Comparison of ENCODE assay signal across 16 cellular contexts in the genomic region with DNA sequence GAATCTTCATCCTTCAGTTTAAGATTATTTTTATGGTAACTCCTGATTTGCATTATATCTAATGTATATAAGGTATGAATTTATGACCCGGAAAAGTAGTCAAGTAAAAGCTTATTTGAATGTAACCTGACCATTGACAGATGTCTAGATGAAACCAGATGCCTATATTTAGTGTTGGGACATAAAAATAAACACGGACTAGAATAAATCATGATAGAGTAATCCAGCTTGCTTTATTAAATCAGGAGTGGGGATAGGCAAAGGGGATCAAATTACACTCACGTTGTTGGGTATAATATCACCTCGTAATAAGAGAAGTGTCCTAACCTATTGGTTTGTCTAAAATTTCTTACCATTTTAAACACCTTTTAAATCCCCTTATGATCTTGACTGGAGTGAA.
"Had no signal": no experiment of that assay in that cellular context is flagged by ENCODE, and none has a peak within 500 bp of the region (broad histone marks: within the 10 kb centered on the region; RNA-seq: fewer than 3 reads in every experiment).

No MANE protein-coding gene starts in this region.

- H3K27me3 Mint-ChIP-seq: activated B cell treated with CpG ODN at 0.5 μM for 24 hours; activated CD4-positive, alpha-beta memory T cell treated with anti-CD3 and anti-CD28 coated beads, Interleukin-2, amount 10 ng/mL, durations not matched to agents 7 days and 5 days; activated CD8-positive, alpha-beta memory T cell treated with anti-CD3 and anti-CD28 coated beads, Interleukin-2, amount 10 ng/mL, durations not matched to agents 7 days and 5 days; activated naive CD8-positive, alpha-beta T cell treated with anti-CD3 and anti-CD28 coated beads for 36 hours; activated T-helper 17 cell treated with anti-CD3 and anti-CD28 coated beads, Interleukin-2, amount 50 U/mL, for 72 hours; naive thymus-derived CD4-positive, alpha-beta T cell; stimulated activated naive CD8-positive, alpha-beta T cell treated with anti-CD3 and anti-CD28 coated beads, Interleukin-15, Interleukin-2, amounts not matched to agents 100 ng/mL and 50 ng/mL, for 24 hours had no signal

- H3K9me3 Mint-ChIP-seq: activated CD4-positive, alpha-beta memory T cell treated with anti-CD3 and anti-CD28 coated beads, Interleukin-2, amount 10 ng/mL, durations not matched to agents 7 days and 5 days; activated T-helper 17 cell treated with anti-CD3 and anti-CD28 coated beads, Interleukin-2, amount 50 U/mL, for 72 hours had no signal

- H3K36me3 Mint-ChIP-seq: activated CD8-positive, alpha-beta memory T cell treated with anti-CD3 and anti-CD28 coated beads, Interleukin-2, amount 10 ng/mL, durations not matched to agents 7 days and 5 days; activated naive CD8-positive, alpha-beta T cell treated with anti-CD3 and anti-CD28 coated beads for 36 hours; naive thymus-derived CD4-positive, alpha-beta T cell had no signal

- ATAC-seq: activated CD8-positive, alpha-beta memory T cell treated with anti-CD3 and anti-CD28 coated beads, Interleukin-2, amount 10 ng/mL, durations not matched to agents 7 days and 5 days; activated T-helper 17 cell treated with anti-CD3 and anti-CD28 coated beads, Interleukin-2, amount 50 U/mL, for 72 hours; mucosa of descending colon; naive thymus-derived CD4-positive, alpha-beta T cell had no signal

- H3K4me1 Mint-ChIP-seq: activated B cell treated with CpG ODN at 0.5 μM for 24 hours; activated CD4-positive, alpha-beta memory T cell treated with anti-CD3 and anti-CD28 coated beads, Interleukin-2, amount 10 ng/mL, durations not matched to agents 7 days and 5 days; activated CD8-positive, alpha-beta memory T cell treated with anti-CD3 and anti-CD28 coated beads, Interleukin-2, amount 10 ng/mL, durations not matched to agents 7 days and 5 days; activated naive CD8-positive, alpha-beta T cell treated with anti-CD3 and anti-CD28 coated beads for 36 hours; activated T-helper 17 cell treated with anti-CD3 and anti-CD28 coated beads, Interleukin-2, amount 50 U/mL, for 72 hours; naive thymus-derived CD4-positive, alpha-beta T cell had no signal

- DNase-seq: activated B cell treated with CpG ODN at 0.5 μM for 24 hours; activated CD4-positive, alpha-beta memory T cell treated with anti-CD3 and anti-CD28 coated beads, Interleukin-2, amount 10 ng/mL, durations not matched to agents 7 days and 5 days; activated CD4-positive, alpha-beta T cell treated with anti-CD3 and anti-CD28 coated beads for 48 hours; activated CD8-positive, alpha-beta memory T cell treated with anti-CD3 and anti-CD28 coated beads, Interleukin-2, amount 10 ng/mL, durations not matched to agents 7 days and 5 days; activated naive CD4-positive, alpha-beta T cell; activated naive CD8-positive, alpha-beta T cell treated with anti-CD3 and anti-CD28 coated beads for 36 hours; amygdala; dermis blood vessel endothelial cell; effector memory CD4-positive, alpha-beta T cell; mesenchymal stem cell; mucosa of descending colon; naive thymus-derived CD4-positive, alpha-beta T cell; stimulated activated CD4-positive, alpha-beta T cell treated with anti-CD3 and anti-CD28 coated beads, Interleukin-2, amount 100 ng/mL, for 24 hours; trophoblast cell had no signal

- H3K27ac Mint-ChIP-seq: activated B cell treated with CpG ODN at 0.5 μM for 24 hours; activated CD4-positive, alpha-beta memory T cell treated with anti-CD3 and anti-CD28 coated beads, Interleukin-2, amount 10 ng/mL, durations not matched to agents 7 days and 5 days; activated CD8-positive, alpha-beta memory T cell treated with anti-CD3 and anti-CD28 coated beads, Interleukin-2, amount 10 ng/mL, durations not matched to agents 7 days and 5 days; activated naive CD8-positive, alpha-beta T cell treated with anti-CD3 and anti-CD28 coated beads for 36 hours; activated T-helper 17 cell treated with anti-CD3 and anti-CD28 coated beads, Interleukin-2, amount 50 U/mL, for 72 hours; naive thymus-derived CD4-positive, alpha-beta T cell; stimulated activated naive CD8-positive, alpha-beta T cell treated with anti-CD3 and anti-CD28 coated beads, Interleukin-15, Interleukin-2, amounts not matched to agents 100 ng/mL and 50 ng/mL, for 24 hours had no signal

- H3K4me3 Mint-ChIP-seq: activated B cell treated with CpG ODN at 0.5 μM for 24 hours; activated CD4-positive, alpha-beta memory T cell treated with anti-CD3 and anti-CD28 coated beads, Interleukin-2, amount 10 ng/mL, durations not matched to agents 7 days and 5 days; activated CD8-positive, alpha-beta memory T cell treated with anti-CD3 and anti-CD28 coated beads, Interleukin-2, amount 10 ng/mL, durations not matched to agents 7 days and 5 days; activated naive CD8-positive, alpha-beta T cell treated with anti-CD3 and anti-CD28 coated beads for 36 hours; activated T-helper 17 cell treated with anti-CD3 and anti-CD28 coated beads, Interleukin-2, amount 50 U/mL, for 72 hours; naive thymus-derived CD4-positive, alpha-beta T cell; stimulated activated naive CD8-positive, alpha-beta T cell treated with anti-CD3 and anti-CD28 coated beads, Interleukin-15, Interleukin-2, amounts not matched to agents 100 ng/mL and 50 ng/mL, for 24 hours had no signal
